ENCODE assay signal across 18 cellular contexts in the genomic region with DNA sequence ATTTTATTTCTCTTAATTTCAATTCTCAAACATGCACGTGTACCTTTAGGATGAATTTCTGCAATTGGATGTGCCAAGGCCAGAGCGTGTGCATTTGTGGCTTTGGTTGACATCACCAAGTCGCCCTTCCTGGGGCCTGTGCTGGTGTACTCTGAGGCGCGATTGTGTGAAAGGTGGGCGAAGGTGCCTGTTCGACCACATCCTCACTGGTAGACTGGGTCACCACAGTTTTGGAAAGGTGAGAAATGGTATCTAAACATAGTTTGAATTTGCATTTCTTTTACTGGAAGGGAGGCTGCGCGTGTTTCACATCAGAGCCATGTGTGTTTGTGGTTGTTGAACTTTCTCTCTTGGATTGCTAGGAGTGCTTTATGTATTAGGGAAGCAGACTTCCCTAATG.
A peak's percentile ranks its signal among the peaks of the same experiment; 100 is the strongest.
DNase-seq lines count a peak whose midpoint lies in the region; ATAC-seq and TF ChIP-seq lines count a peak whose summit lies in the region.
"Had no signal": no experiment of that assay in that cellular context is flagged by ENCODE, and none has a peak within 500 bp of the region (broad histone marks: within the 10 kb centered on the region; RNA-seq: fewer than 3 reads in every experiment).

No MANE protein-coding gene starts in this region.

- H3K4me3 Mint-ChIP-seq in activated CD8-positive, alpha-beta T cell treated with anti-CD3 and anti-CD28 coated beads for 36 hours: no peak overlapping the region
- peak overlapping the region; percentile 31 for H3K4me3 Mint-ChIP-seq in central memory CD8-positive, alpha-beta T cell
- peak overlapping the region; percentile 15 to 22 for H3K4me3 Mint-ChIP-seq in stimulated activated naive CD8-positive, alpha-beta T cell treated with anti-CD3 and anti-CD28 coated beads, Interleukin-15, amount 100 ng/mL, for 72 hours
- H3K4me3 Mint-ChIP-seq: dendritic cell treated with granulocyte-macrophage colony-stimulating factor and Interleukin-4, amounts not matched to agents 40 ng/mL and 50 ng/mL, for 4 days; type B pancreatic cell had no signal

- H3K36me3 Mint-ChIP-seq in activated CD8-positive, alpha-beta T cell treated with anti-CD3 and anti-CD28 coated beads for 36 hours (ENCODE audit: low read depth): peaks cover 9% of the 10 kb centered on the region
- H3K36me3 Mint-ChIP-seq in central memory CD8-positive, alpha-beta T cell (ENCODE audit: insufficient read depth): no peaks in the 10 kb centered on the region
- H3K36me3 Mint-ChIP-seq: type B pancreatic cell had no signal

- POLR2A ChIA-PET in activated CD8-positive, alpha-beta T cell treated with anti-CD3 and anti-CD28 coated beads for 36 hours (lab: Charles Lee): no interaction called here

- TF ChIP-seq CTCF in activated CD8-positive, alpha-beta T cell treated with anti-CD3 and anti-CD28 coated beads for 36 hours (IDR thresholded peaks at IDR 0.05): no peak

- H3K27me3 Mint-ChIP-seq in activated CD8-positive, alpha-beta T cell treated with anti-CD3 and anti-CD28 coated beads for 36 hours: no peaks in the 10 kb centered on the region
- peaks cover 7% of the 10 kb centered on the region for H3K27me3 Mint-ChIP-seq in central memory CD8-positive, alpha-beta T cell
- H3K27me3 Mint-ChIP-seq in stimulated activated naive CD8-positive, alpha-beta T cell treated with anti-CD3 and anti-CD28 coated beads, Interleukin-15, amount 100 ng/mL, for 72 hours: no peaks in the 10 kb centered on the region

- DNase-seq in stimulated activated CD4-positive, alpha-beta T cell treated with anti-CD3 and anti-CD28 coated beads, Interleukin-1b, Interleukin-23, amount 100 ng/mL, for 48 hours: peak; percentile 27
- DNase-seq in stimulated activated CD4-positive, alpha-beta T cell treated with anti-CD3 and anti-CD28 coated beads, Interleukin-4, amount 100 ng/mL, for 24 hours: no peak
- DNase-seq in activated CD8-positive, alpha-beta T cell treated with anti-CD3 and anti-CD28 coated beads for 36 hours: peak; percentile 81
- no peak for DNase-seq in central memory CD8-positive, alpha-beta T cell (ENCODE audit: low spot score in 2 of 2)
- DNase-seq in stimulated activated naive CD8-positive, alpha-beta T cell treated with anti-CD3 and anti-CD28 coated beads, Interleukin-15, amount 100 ng/mL, for 72 hours: peak; percentile 54 to 76
- DNase-seq in left cardiac atrium (no peak), HuH-7.5 (ENCODE audit: low spot score) (no peak)
- DNase-seq: AML-193, heart right ventricle, islet precursor cell, Kasumi-1, NCI-H1105 treated with DMSO at 0.1 percent for 48 hours, NCI-H510A treated with DMSO at 0.1 percent for 48 hours, right cardiac atrium, stomach had no signal

- H3K4me1 Mint-ChIP-seq in activated CD8-positive, alpha-beta T cell treated with anti-CD3 and anti-CD28 coated beads for 36 hours (ENCODE audit: low read depth): peaks cover 60% of the 10 kb centered on the region
- peaks cover 12% of the 10 kb centered on the region for H3K4me1 Mint-ChIP-seq in central memory CD8-positive, alpha-beta T cell
- peaks cover 63% of the 10 kb centered on the region for H3K4me1 Mint-ChIP-seq in stimulated activated naive CD8-positive, alpha-beta T cell treated with anti-CD3 and anti-CD28 coated beads, Interleukin-15, amount 100 ng/mL, for 72 hours

- H3K9me3 Mint-ChIP-seq in activated CD8-positive, alpha-beta T cell treated with anti-CD3 and anti-CD28 coated beads for 36 hours: no peaks in the 10 kb centered on the region
- H3K9me3 Mint-ChIP-seq in central memory CD8-positive, alpha-beta T cell: no peaks in the 10 kb centered on the region
- H3K9me3 Mint-ChIP-seq in stimulated activated naive CD8-positive, alpha-beta T cell treated with anti-CD3 and anti-CD28 coated beads, Interleukin-15, amount 100 ng/mL, for 72 hours: peaks cover 9 to 10% of the 10 kb centered on the region in 2 donors
- H3K9me3 Mint-ChIP-seq: type B pancreatic cell had no signal

- peak; percentile 80 for ATAC-seq in activated CD8-positive, alpha-beta T cell treated with anti-CD3 and anti-CD28 coated beads for 36 hours
- peak; percentile 70 for ATAC-seq in central memory CD8-positive, alpha-beta T cell (replicated peaks; ENCODE audit: extremely low read depth, poor library complexity, severe bottlenecking)
- peak; percentile 97 for ATAC-seq in stimulated activated naive CD8-positive, alpha-beta T cell treated with anti-CD3 and anti-CD28 coated beads, Interleukin-15, amount 100 ng/mL, for 72 hours
- ATAC-seq in left cardiac atrium: no peak
- ATAC-seq: heart right ventricle, right cardiac atrium, Right ventricle myocardium inferior had no signal

- peak overlapping the region; percentile 49 for H3K27ac Mint-ChIP-seq in activated CD8-positive, alpha-beta T cell treated with anti-CD3 and anti-CD28 coated beads for 36 hours
- peak overlapping the region; percentile 23 for H3K27ac Mint-ChIP-seq in central memory CD8-positive, alpha-beta T cell (ENCODE audit: low read depth)
- H3K27ac Mint-ChIP-seq in stimulated activated naive CD8-positive, alpha-beta T cell treated with anti-CD3 and anti-CD28 coated beads, Interleukin-15, amount 100 ng/mL, for 72 hours: peak overlapping the region in 1 of 2 donors; percentile 3
- H3K27ac Mint-ChIP-seq: dendritic cell treated with granulocyte-macrophage colony-stimulating factor and Interleukin-4, amounts not matched to agents 40 ng/mL and 50 ng/mL, for 4 days; type B pancreatic cell had no signal

- CTCF ChIA-PET in activated CD8-positive, alpha-beta T cell treated with anti-CD3 and anti-CD28 coated beads for 36 hours (lab: Charles Lee): no interaction called here

- intact Hi-C loops in activated CD8-positive, alpha-beta T cell treated with anti-CD3 and anti-CD28 coated beads for 36 hours (cut with micrococcal nuclease): no loop called here
- intact Hi-C loops in left cardiac atrium (cut with DNase I): no loop called here

Comparison
In these comparisons a context has a peak if more than half of its experiments do, and no peak if none do; other contexts are left out.
1. DNase-seq: peak in stimulated activated CD4-positive, alpha-beta T cell treated with anti-CD3 and anti-CD28 coated beads, Interleukin-1b, Interleukin-23, amount 100 ng/mL, for 48 hours (single experiment), activated CD8-positive, alpha-beta T cell treated with anti-CD3 and anti-CD28 coated beads for 36 hours (single experiment) and stimulated activated naive CD8-positive, alpha-beta T cell treated with anti-CD3 and anti-CD28 coated beads, Interleukin-15, amount 100 ng/mL, for 72 hours (2 of 2); none in stimulated activated CD4-positive, alpha-beta T cell treated with anti-CD3 and anti-CD28 coated beads, Interleukin-4, amount 100 ng/mL, for 24 hours (single experiment), central memory CD8-positive, alpha-beta T cell (0 of 2), left cardiac atrium (single experiment) and HuH-7.5 (single experiment).
2. ATAC-seq: peak in activated CD8-positive, alpha-beta T cell treated with anti-CD3 and anti-CD28 coated beads for 36 hours (single experiment), central memory CD8-positive, alpha-beta T cell (single experiment) and stimulated activated naive CD8-positive, alpha-beta T cell treated with anti-CD3 and anti-CD28 coated beads, Interleukin-15, amount 100 ng/mL, for 72 hours (single experiment); none in left cardiac atrium (0 of 2).